Comparison of ENCODE assay signal across 2 cellular contexts in genomic region chr4:78584863-78585576, GRCh38.
TF ChIP-seq lines count a peak whose summit lies in the region.

No MANE protein-coding gene starts in this region.

TF ChIP-seq in endothelial cell of umbilical vein, 7 proteins besides CTCF, POLR2A, EP300 and RAD21:
- TF ChIP-seq POLR2AphosphoS5 (IDR thresholded peaks at IDR 0.05; ENCODE audit: insufficient read depth, low read depth, low read length) (no peak), FOS (IDR thresholded peaks at IDR 0.05; ENCODE audit: borderline replicate concordance, insufficient read depth, low read length) (peak; percentile 15), EZH2 (IDR thresholded peaks at IDR 0.05; ENCODE audit: borderline replicate concordance, low read depth, low read length, severe bottlenecking) (no peak)

TF ChIP-seq in HepG2, 621 proteins besides CTCF, POLR2A, EP300 and RAD21 (continues in another document):
- peak; percentile 93 for TF ChIP-seq TGIF2 (CRISPR knock-in tag; IDR thresholded peaks at IDR 0.05)
- TF ChIP-seq SALL1 (CRISPR knock-in tag; IDR thresholded peaks at IDR 0.05), result peak; percentile 26; the same call in 1 of the 2 replicates
- no peak for TF ChIP-seq ZNF841 (CRISPR knock-in tag; IDR thresholded peaks at IDR 0.05; ENCODE audit: borderline replicate concordance)
- peak; percentile 37; the same call in 1 of the 2 replicates for TF ChIP-seq RXRA (CRISPR knock-in tag; IDR thresholded peaks at IDR 0.05)
- TF ChIP-seq, protein P1, sequence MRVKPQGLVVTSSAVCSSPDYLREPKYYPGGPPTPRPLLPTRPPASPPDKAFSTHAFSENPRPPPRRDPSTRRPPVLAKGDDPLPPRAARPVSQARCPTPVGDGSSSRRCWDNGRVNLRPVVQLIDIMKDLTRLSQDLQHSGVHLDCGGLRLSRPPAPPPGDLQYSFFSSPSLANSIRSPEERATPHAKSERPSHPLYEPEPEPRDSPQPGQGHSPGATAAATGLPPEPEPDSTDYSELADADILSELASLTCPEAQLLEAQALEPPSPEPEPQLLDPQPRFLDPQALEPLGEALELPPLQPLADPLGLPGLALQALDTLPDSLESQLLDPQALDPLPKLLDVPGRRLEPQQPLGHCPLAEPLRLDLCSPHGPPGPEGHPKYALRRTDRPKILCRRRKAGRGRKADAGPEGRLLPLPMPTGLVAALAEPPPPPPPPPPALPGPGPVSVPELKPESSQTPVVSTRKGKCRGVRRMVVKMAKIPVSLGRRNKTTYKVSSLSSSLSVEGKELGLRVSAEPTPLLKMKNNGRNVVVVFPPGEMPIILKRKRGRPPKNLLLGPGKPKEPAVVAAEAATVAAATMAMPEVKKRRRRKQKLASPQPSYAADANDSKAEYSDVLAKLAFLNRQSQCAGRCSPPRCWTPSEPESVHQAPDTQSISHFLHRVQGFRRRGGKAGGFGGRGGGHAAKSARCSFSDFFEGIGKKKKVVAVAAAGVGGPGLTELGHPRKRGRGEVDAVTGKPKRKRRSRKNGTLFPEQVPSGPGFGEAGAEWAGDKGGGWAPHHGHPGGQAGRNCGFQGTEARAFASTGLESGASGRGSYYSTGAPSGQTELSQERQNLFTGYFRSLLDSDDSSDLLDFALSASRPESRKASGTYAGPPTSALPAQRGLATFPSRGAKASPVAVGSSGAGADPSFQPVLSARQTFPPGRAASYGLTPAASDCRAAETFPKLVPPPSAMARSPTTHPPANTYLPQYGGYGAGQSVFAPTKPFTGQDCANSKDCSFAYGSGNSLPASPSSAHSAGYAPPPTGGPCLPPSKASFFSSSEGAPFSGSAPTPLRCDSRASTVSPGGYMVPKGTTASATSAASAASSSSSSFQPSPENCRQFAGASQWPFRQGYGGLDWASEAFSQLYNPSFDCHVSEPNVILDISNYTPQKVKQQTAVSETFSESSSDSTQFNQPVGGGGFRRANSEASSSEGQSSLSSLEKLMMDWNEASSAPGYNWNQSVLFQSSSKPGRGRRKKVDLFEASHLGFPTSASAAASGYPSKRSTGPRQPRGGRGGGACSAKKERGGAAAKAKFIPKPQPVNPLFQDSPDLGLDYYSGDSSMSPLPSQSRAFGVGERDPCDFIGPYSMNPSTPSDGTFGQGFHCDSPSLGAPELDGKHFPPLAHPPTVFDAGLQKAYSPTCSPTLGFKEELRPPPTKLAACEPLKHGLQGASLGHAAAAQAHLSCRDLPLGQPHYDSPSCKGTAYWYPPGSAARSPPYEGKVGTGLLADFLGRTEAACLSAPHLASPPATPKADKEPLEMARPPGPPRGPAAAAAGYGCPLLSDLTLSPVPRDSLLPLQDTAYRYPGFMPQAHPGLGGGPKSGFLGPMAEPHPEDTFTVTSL (CRISPR knock-in tag; IDR thresholded peaks at IDR 0.05; ENCODE audit: borderline replicate concordance), result no peak
- no peak for TF ChIP-seq U2AF2 (IDR thresholded peaks at IDR 0.05; ENCODE audit: low read depth, low read length)
- no peak for TF ChIP-seq ZBTB49 (CRISPR knock-in tag; IDR thresholded peaks at IDR 0.05; ENCODE audit: borderline replicate concordance)
- no peak for TF ChIP-seq BCL3 (CRISPR knock-in tag; IDR thresholded peaks at IDR 0.05)
- TF ChIP-seq TFAP4 (IDR thresholded peaks at IDR 0.05; ENCODE audit: borderline replicate concordance, low read depth), result peak; percentile 92
- peak; percentile 52; the same call in 1 of the 2 replicates for TF ChIP-seq HDAC1 (CRISPR knock-in tag; IDR thresholded peaks at IDR 0.05)
- TF ChIP-seq CBX2 (IDR thresholded peaks at IDR 0.05; ENCODE audit: low read depth, low read length), result no peak
- no peak for TF ChIP-seq CBX2 (CRISPR knock-in tag; IDR thresholded peaks at IDR 0.05; ENCODE audit: low read depth)
- no peak for TF ChIP-seq NKX3-1 (CRISPR knock-in tag; IDR thresholded peaks at IDR 0.05)
- TF ChIP-seq HNF4A (CRISPR knock-in tag; IDR thresholded peaks at IDR 0.05), result peak; percentile 58; the same call in 1 of the 2 replicates
- TF ChIP-seq HNF4G (IDR thresholded peaks at IDR 0.05; ENCODE audit: borderline replicate concordance, low read depth, low read length), result 0 out of 2 replicates have a peak, but pooled peaks have one; percentile 29
- no peak for TF ChIP-seq HNF4G (CRISPR knock-in tag; IDR thresholded peaks at IDR 0.05; ENCODE audit: borderline replicate concordance, low read depth)
- TF ChIP-seq SAP130 (CRISPR knock-in tag; IDR thresholded peaks at IDR 0.05; ENCODE audit: low read depth), result peak; percentile 67
- TF ChIP-seq MEIS2 (CRISPR knock-in tag; IDR thresholded peaks at IDR 0.05), result peak; percentile 94
- no peak for TF ChIP-seq ZNF615 (CRISPR knock-in tag; IDR thresholded peaks at IDR 0.05; ENCODE audit: borderline replicate concordance)
- no peak for TF ChIP-seq HNRNPL (IDR thresholded peaks at IDR 0.05; ENCODE audit: low read depth, low read length)
- no peak for TF ChIP-seq PCBP2 (optimal IDR thresholded peaks at IDR 0.05; ENCODE audit: low read depth, low read length, poor library complexity, severe bottlenecking)
- no peak for TF ChIP-seq HMGA1 (CRISPR knock-in tag; conservative IDR thresholded peaks at IDR 0.05)
- TF ChIP-seq AGO1 (IDR thresholded peaks at IDR 0.05; ENCODE audit: low read depth, low read length, poor library complexity, severe bottlenecking), result no peak
- TF ChIP-seq POLR2AphosphoS2 (IDR thresholded peaks at IDR 0.05; ENCODE audit: low read depth, low read length), result no peak
- no peak for TF ChIP-seq DZIP1 (CRISPR knock-in tag; IDR thresholded peaks at IDR 0.05)
- TF ChIP-seq ZNF878 (CRISPR knock-in tag; IDR thresholded peaks at IDR 0.05), result no peak
- no peak for TF ChIP-seq ZNF646 (CRISPR knock-in tag; IDR thresholded peaks at IDR 0.05)
- TF ChIP-seq CREM (IDR thresholded peaks at IDR 0.05), result no peak
- no peak for TF ChIP-seq CREM (CRISPR knock-in tag; IDR thresholded peaks at IDR 0.05)
- TF ChIP-seq, protein P2, sequence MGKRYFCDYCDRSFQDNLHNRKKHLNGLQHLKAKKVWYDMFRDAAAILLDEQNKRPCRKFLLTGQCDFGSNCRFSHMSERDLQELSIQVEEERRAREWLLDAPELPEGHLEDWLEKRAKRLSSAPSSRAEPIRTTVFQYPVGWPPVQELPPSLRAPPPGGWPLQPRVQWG (CRISPR knock-in tag; IDR thresholded peaks at IDR 0.05; ENCODE audit: borderline replicate concordance, low read depth), result no peak
- peak; percentile 72; the same call in 1 of the 2 replicates for TF ChIP-seq FOXO1 (CRISPR knock-in tag; IDR thresholded peaks at IDR 0.05)
- TF ChIP-seq FOXP1 (IDR thresholded peaks at IDR 0.05), result no peak
- peak; percentile 45; the same call in 1 of the 2 replicates for TF ChIP-seq FOXP1 (CRISPR knock-in tag; IDR thresholded peaks at IDR 0.05)
- TF ChIP-seq FOXK1 (CRISPR knock-in tag; IDR thresholded peaks at IDR 0.05; ENCODE audit: borderline replicate concordance, low read depth), result 0 out of 2 replicates have a peak, but pooled peaks have one; percentile 36
- no peak for TF ChIP-seq GABPB1 (CRISPR knock-in tag; IDR thresholded peaks at IDR 0.05)
- no peak for TF ChIP-seq NPAS2 (CRISPR knock-in tag; IDR thresholded peaks at IDR 0.05; ENCODE audit: borderline replicate concordance)
- TF ChIP-seq ZNF431 (CRISPR knock-in tag; IDR thresholded peaks at IDR 0.05; ENCODE audit: borderline replicate concordance, low read depth), result no peak
- peak; percentile 63 for TF ChIP-seq FOXA3 (CRISPR knock-in tag; IDR thresholded peaks at IDR 0.05)
- peak; percentile 84 for TF ChIP-seq NR2F6 (IDR thresholded peaks at IDR 0.05)
- TF ChIP-seq NR2F6 (CRISPR knock-in tag; IDR thresholded peaks at IDR 0.05), result peak; percentile 86
- peak; percentile 80 to 88 for TF ChIP-seq NR2F1 (CRISPR knock-in tag; IDR thresholded peaks at IDR 0.05)
